In the genomic region with DNA sequence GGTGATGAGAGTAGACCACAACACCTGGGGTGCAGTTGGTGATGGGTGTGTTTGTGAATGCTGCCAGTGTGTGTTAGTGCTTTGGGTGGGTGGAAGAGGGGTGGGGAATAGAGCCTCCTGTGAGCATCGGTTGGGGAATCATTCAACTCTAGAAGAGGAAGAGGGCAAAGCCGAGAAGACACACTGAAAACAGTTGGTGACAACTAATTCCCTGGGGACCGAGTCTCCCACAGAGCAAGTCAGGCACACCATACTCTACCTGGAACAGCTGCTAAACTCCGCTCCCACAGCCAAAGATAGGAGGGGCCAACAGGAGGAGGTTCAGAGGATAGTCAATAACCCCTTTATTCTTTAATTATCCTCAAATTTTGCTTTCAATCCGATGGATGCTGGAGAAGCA, we compare ENCODE assay signal across 1 cellular context.
TF ChIP-seq lines count a peak whose summit lies in the region.

No MANE protein-coding gene starts in this region.

TF ChIP-seq in K562, 482 proteins besides CTCF, POLR2A, EP300 and RAD21:
- TF ChIP-seq U2AF1 (optimal IDR thresholded peaks at IDR 0.05; ENCODE audit: low read depth, low read length) (no peak), TEAD4 (IDR thresholded peaks at IDR 0.05; ENCODE audit: low read length) (no peak), TEAD4 (CRISPR knock-in tag; IDR thresholded peaks at IDR 0.05; ENCODE audit: borderline replicate concordance) (no peak), RBM34 (IDR thresholded peaks at IDR 0.05; ENCODE audit: borderline replicate concordance, insufficient read depth, low read length) (no peak), SLC30A9 (CRISPR knock-in tag; IDR thresholded peaks at IDR 0.05) (no peak), POLR2G (IDR thresholded peaks at IDR 0.05; ENCODE audit: low read depth, low read length) (no peak), ATF1 (CRISPR knock-in tag; IDR thresholded peaks at IDR 0.05) (no peak), ATF1 (tag; IDR thresholded peaks at IDR 0.05) (no peak), ZNF239 (CRISPR knock-in tag; IDR thresholded peaks at IDR 0.05) (no peak), ESRRB (CRISPR knock-in tag; IDR thresholded peaks at IDR 0.05; ENCODE audit: borderline replicate concordance) (no peak)
- TF ChIP-seq, protein P1, sequence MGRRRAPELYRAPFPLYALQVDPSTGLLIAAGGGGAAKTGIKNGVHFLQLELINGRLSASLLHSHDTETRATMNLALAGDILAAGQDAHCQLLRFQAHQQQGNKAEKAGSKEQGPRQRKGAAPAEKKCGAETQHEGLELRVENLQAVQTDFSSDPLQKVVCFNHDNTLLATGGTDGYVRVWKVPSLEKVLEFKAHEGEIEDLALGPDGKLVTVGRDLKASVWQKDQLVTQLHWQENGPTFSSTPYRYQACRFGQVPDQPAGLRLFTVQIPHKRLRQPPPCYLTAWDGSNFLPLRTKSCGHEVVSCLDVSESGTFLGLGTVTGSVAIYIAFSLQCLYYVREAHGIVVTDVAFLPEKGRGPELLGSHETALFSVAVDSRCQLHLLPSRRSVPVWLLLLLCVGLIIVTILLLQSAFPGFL (CRISPR knock-in tag; IDR thresholded peaks at IDR 0.05), result no peak
- TF ChIP-seq, protein P2, sequence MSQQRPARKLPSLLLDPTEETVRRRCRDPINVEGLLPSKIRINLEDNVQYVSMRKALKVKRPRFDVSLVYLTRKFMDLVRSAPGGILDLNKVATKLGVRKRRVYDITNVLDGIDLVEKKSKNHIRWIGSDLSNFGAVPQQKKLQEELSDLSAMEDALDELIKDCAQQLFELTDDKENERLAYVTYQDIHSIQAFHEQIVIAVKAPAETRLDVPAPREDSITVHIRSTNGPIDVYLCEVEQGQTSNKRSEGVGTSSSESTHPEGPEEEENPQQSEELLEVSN (IDR thresholded peaks at IDR 0.05; ENCODE audit: borderline replicate concordance in 1 of 2, extremely low read depth in 1 of 2, insufficient read depth in 1 of 2, insufficient read length in 1 of 2, low read depth in 1 of 2, low read length in 1 of 2, poor library complexity in 1 of 2, severe bottlenecking in 1 of 2), result no peak
